Comparison of ENCODE assay signal across 2 cellular contexts in the genomic region with DNA sequence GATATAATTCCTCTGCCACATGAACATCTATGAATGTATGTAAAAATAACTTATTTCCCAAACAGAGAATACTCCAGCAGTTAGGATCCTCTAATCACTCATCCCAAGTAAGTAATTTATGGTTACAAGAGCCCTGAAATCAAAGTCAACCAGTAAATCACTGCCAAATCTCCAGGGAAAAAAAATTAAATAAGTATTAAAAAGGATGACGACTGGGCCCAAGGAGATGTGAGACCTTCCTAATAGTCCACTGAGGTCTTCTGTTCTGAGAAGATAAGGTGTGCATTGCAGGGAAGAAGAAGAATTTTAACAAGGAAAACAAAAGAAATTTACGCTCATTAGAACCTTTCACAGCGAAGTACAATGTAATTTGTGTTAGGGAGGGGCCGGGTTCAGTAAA.
TF ChIP-seq lines count a peak whose summit lies in the region.

No MANE protein-coding gene starts in this region.

TF ChIP-seq in SK-N-SH, 30 proteins besides CTCF, POLR2A, EP300 and RAD21 (continued from another document):
- no peak for TF ChIP-seq TAF1 (IDR thresholded peaks at IDR 0.05; ENCODE audit: borderline replicate concordance, low read depth, low read length)
- no peak for TF ChIP-seq SIN3A (IDR thresholded peaks at IDR 0.05; ENCODE audit: borderline replicate concordance, low read depth, low read length)
- TF ChIP-seq GATA2 (CRISPR knock-in tag; IDR thresholded peaks at IDR 0.05) = no peak

TF ChIP-seq in SK-N-SH treated with all-trans-retinoic acid at 6 μM for 48 hours, 23 proteins besides CTCF, POLR2A, EP300 and RAD21:
- TF ChIP-seq, protein P1, sequence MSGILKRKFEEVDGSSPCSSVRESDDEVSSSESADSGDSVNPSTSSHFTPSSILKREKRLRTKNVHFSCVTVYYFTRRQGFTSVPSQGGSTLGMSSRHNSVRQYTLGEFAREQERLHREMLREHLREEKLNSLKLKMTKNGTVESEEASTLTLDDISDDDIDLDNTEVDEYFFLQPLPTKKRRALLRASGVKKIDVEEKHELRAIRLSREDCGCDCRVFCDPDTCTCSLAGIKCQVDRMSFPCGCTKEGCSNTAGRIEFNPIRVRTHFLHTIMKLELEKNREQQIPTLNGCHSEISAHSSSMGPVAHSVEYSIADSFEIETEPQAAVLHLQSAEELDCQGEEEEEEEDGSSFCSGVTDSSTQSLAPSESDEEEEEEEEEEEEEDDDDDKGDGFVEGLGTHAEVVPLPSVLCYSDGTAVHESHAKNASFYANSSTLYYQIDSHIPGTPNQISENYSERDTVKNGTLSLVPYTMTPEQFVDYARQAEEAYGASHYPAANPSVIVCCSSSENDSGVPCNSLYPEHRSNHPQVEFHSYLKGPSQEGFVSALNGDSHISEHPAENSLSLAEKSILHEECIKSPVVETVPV (CRISPR knock-in tag; IDR thresholded peaks at IDR 0.05) = no peak
- TF ChIP-seq ZC3H10 (CRISPR knock-in tag; IDR thresholded peaks at IDR 0.05) = no peak
- no peak for TF ChIP-seq RARB (CRISPR knock-in tag; IDR thresholded peaks at IDR 0.05)
- no peak for TF ChIP-seq TOX (CRISPR knock-in tag; IDR thresholded peaks at IDR 0.05; ENCODE audit: borderline replicate concordance)
- TF ChIP-seq ZNF565 (CRISPR knock-in tag; conservative IDR thresholded peaks at IDR 0.05; ENCODE audit: low read depth) = no peak
- TF ChIP-seq, protein P2, sequence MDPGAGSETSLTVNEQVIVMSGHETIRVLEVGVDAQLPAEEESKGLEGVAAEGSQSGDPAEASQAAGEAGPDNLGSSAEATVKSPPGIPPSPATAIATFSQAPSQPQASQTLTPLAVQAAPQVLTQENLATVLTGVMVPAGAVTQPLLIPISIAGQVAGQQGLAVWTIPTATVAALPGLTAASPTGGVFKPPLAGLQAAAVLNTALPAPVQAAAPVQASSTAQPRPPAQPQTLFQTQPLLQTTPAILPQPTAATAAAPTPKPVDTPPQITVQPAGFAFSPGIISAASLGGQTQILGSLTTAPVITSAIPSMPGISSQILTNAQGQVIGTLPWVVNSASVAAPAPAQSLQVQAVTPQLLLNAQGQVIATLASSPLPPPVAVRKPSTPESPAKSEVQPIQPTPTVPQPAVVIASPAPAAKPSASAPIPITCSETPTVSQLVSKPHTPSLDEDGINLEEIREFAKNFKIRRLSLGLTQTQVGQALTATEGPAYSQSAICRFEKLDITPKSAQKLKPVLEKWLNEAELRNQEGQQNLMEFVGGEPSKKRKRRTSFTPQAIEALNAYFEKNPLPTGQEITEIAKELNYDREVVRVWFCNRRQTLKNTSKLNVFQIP (CRISPR knock-in tag; IDR thresholded peaks at IDR 0.05; ENCODE audit: borderline replicate concordance, low read depth) = no peak
- no peak for TF ChIP-seq PPARA (CRISPR knock-in tag; IDR thresholded peaks at IDR 0.05; ENCODE audit: borderline replicate concordance)
- TF ChIP-seq ZNF8 (CRISPR knock-in tag; IDR thresholded peaks at IDR 0.05) = no peak
- TF ChIP-seq, protein P3, sequence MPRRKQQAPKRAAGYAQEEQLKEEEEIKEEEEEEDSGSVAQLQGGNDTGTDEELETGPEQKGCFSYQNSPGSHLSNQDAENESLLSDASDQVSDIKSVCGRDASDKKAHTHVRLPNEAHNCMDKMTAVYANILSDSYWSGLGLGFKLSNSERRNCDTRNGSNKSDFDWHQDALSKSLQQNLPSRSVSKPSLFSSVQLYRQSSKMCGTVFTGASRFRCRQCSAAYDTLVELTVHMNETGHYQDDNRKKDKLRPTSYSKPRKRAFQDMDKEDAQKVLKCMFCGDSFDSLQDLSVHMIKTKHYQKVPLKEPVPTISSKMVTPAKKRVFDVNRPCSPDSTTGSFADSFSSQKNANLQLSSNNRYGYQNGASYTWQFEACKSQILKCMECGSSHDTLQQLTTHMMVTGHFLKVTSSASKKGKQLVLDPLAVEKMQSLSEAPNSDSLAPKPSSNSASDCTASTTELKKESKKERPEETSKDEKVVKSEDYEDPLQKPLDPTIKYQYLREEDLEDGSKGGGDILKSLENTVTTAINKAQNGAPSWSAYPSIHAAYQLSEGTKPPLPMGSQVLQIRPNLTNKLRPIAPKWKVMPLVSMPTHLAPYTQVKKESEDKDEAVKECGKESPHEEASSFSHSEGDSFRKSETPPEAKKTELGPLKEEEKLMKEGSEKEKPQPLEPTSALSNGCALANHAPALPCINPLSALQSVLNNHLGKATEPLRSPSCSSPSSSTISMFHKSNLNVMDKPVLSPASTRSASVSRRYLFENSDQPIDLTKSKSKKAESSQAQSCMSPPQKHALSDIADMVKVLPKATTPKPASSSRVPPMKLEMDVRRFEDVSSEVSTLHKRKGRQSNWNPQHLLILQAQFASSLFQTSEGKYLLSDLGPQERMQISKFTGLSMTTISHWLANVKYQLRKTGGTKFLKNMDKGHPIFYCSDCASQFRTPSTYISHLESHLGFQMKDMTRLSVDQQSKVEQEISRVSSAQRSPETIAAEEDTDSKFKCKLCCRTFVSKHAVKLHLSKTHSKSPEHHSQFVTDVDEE (CRISPR knock-in tag; IDR thresholded peaks at IDR 0.05) = no peak
